ENCODE assay signal across 6 cellular contexts in genomic region chr9:35689351-35689600, GRCh38. TPM values are rescaled to one million over a fixed set of nuclear protein-coding genes. Genes with fewer than 3 reads are reported as not detected.
A peak's percentile ranks its signal among the peaks of the same experiment; 100 is the strongest.
DNase-seq lines count a peak whose midpoint lies in the region; ATAC-seq and TF ChIP-seq lines count a peak whose summit lies in the region.

No MANE protein-coding gene starts in this region.

- no peak overlapping the region for H4K8ac ChIP-seq in neuronal stem cell (ENCODE audit: low read depth, low read length)

- H2AFZ ChIP-seq in neuronal stem cell (ENCODE audit: low read length) = peak overlapping the region; percentile 17

- H3K27ac Mint-ChIP-seq in central memory CD8-positive, alpha-beta T cell (ENCODE audit: low read depth) = no peak overlapping the region

- DNase-seq in HFF-Myc (ENCODE audit: extremely low read depth, low read depth) = no peak
- DNase-seq in central memory CD8-positive, alpha-beta T cell (ENCODE audit: low spot score in 2 of 2) = no peak
- no peak for DNase-seq in neuronal stem cell (ENCODE audit: low spot score)
- DNase-seq in G401 (ENCODE audit: low spot score) = no peak
- no peak for DNase-seq in NCI-H1417 treated with DMSO at 0.1 percent for 48 hours (lab: John Stamatoyannopoulos, UW)

- H2BK120ac ChIP-seq in neuronal stem cell (ENCODE audit: low read depth, low read length) = peak overlapping the region; percentile 75

- peaks cover 8 to 14% of the 10 kb centered on the region in 2 donors for H3K36me3 ChIP-seq in neuronal stem cell (replicated peaks in 1 of 2; ENCODE audit: control insufficient read depth in 2 of 2, insufficient read depth in 2 of 2, low read length in 2 of 2)

- no peaks in the 10 kb centered on the region for H3K9me3 Mint-ChIP-seq in central memory CD8-positive, alpha-beta T cell

- peak overlapping the region; percentile 99 for H3K18ac ChIP-seq in neuronal stem cell (ENCODE audit: low read length)

- H3K79me1 ChIP-seq in neuronal stem cell (ENCODE audit: low read depth, low read length) = peaks cover 6% of the 10 kb centered on the region

- no CpG with 5 or more reads among the region's 7 CpGs for WGBS in neuronal stem cell (ENCODE audit: extremely low coverage in 2 of 2, insufficient read length in 2 of 2, insufficient replicate concordance in 1 of 2), 2 donors

- H3K4me2 ChIP-seq in neuronal stem cell (ENCODE audit: insufficient read depth, low read length, poor library complexity, severe bottlenecking) = peak overlapping the region; percentile 88

- H3K36me3 Mint-ChIP-seq in central memory CD8-positive, alpha-beta T cell (ENCODE audit: insufficient read depth) = peaks cover 7% of the 10 kb centered on the region

- H3K27me3 Mint-ChIP-seq in central memory CD8-positive, alpha-beta T cell = no peaks in the 10 kb centered on the region

- in situ Hi-C loops in G401 (cut with HindIII; ENCODE audit: low sequenced_read_pairs) = no loop called here

- no peak for ATAC-seq in central memory CD8-positive, alpha-beta T cell (replicated peaks; ENCODE audit: extremely low read depth, poor library complexity, severe bottlenecking)
- no peak for ATAC-seq in activated CD4-positive, CD25-positive, alpha-beta regulatory T cell treated with anti-CD3 and anti-CD28 coated beads, Interleukin-2, amount 50 U/mL, for 24 hours

- H2BK5ac ChIP-seq in neuronal stem cell (ENCODE audit: low read length) = peak overlapping the region; percentile 91

- no peak for TF ChIP-seq CTCF in HFF-Myc (IDR thresholded peaks at IDR 0.05; ENCODE audit: low read depth, low read length, missing control alignments)

- H3K4ac ChIP-seq in neuronal stem cell (ENCODE audit: low read length) = peak overlapping the region; percentile 100

- peak overlapping the region; percentile 79 for H2BK12ac ChIP-seq in neuronal stem cell (ENCODE audit: low read length)

- peak overlapping the region; percentile 98 for H3K9ac ChIP-seq in neuronal stem cell (ENCODE audit: low read depth, low read length, poor library complexity)

- H4K91ac ChIP-seq in neuronal stem cell (ENCODE audit: low read depth, low read length, poor library complexity) = no peak overlapping the region

- H3K4me1 Mint-ChIP-seq in central memory CD8-positive, alpha-beta T cell = peaks cover 27% of the 10 kb centered on the region

- peak overlapping the region; percentile 4 for H3K23ac ChIP-seq in neuronal stem cell (ENCODE audit: low read depth, low read length, poor library complexity)

- peak overlapping the region; percentile 71 for H3K4me3 Mint-ChIP-seq in central memory CD8-positive, alpha-beta T cell

- peaks cover 12 to 21% of the 10 kb centered on the region in 2 donors for H3K4me1 ChIP-seq in neuronal stem cell (ENCODE audit: control insufficient read depth in 2 of 2, insufficient read depth in 1 of 2, low read depth in 1 of 2, low read length in 2 of 2)

- no peaks in the 10 kb centered on the region for H3K27me3 ChIP-seq in neuronal stem cell (ENCODE audit: control insufficient read depth in 3 of 3, insufficient read depth in 3 of 3, low read depth in 1 of 3, low read length in 3 of 3)

- peak overlapping the region; percentile 99 for H3K14ac ChIP-seq in neuronal stem cell (ENCODE audit: low read length)

- H2BK15ac ChIP-seq in neuronal stem cell (ENCODE audit: low read length) = peak overlapping the region; percentile 89

- peak overlapping the region; percentile 100 for H3K4me3 ChIP-seq in HFF-Myc (replicated peaks; ENCODE audit: low read depth, low read length)
- peak overlapping the region in 1 of 2 donors; percentile 86 for H3K4me3 ChIP-seq in neuronal stem cell (ENCODE audit: low read length in 2 of 2)

- peak overlapping the region; percentile 65 for H3K27ac ChIP-seq in neuronal stem cell (replicated peaks; ENCODE audit: low read length)

- H2AK5ac ChIP-seq in neuronal stem cell (ENCODE audit: low read depth, low read length) = peak overlapping the region; percentile 76

- H3K9me3 ChIP-seq in neuronal stem cell (replicated peaks in 1 of 2; ENCODE audit: control insufficient read depth in 2 of 2, insufficient read depth in 1 of 2, low read depth in 1 of 2, low read length in 2 of 2) = no peaks in the 10 kb centered on the region

RNA-seq across cellular contexts. Expression of gene TPM2, which starts 0.4 kb away (rescaled TPM):
- polyA plus RNA-seq in neuronal stem cell (2013, experiment 1 of 2) = 345 TPM
- polyA plus RNA-seq in neuronal stem cell (2013, experiment 2 of 2) = 336 TPM
- total RNA-seq in G401 (2014; rRNA removed; shearing (Covaris generic)) = 439 and 442 TPM in 2 replicates

RNA-seq across cellular contexts. Expression of gene CA9, which starts 15.5 kb away (rescaled TPM):
- polyA plus RNA-seq in neuronal stem cell (2013, experiment 1 of 2) = 1.1 TPM
- polyA plus RNA-seq in neuronal stem cell (2013, experiment 2 of 2) = 1.7 TPM
- 0.86 TPM in 1 of 2 replicates, not detected in the other for total RNA-seq in G401 (2014; rRNA removed; shearing (Covaris generic))

RNA-seq across cellular contexts. Expression of gene ARHGEF39, which starts 24.3 kb away (rescaled TPM):
- 22.9 TPM for polyA plus RNA-seq in neuronal stem cell (2013, experiment 1 of 2)
- 23.5 TPM for polyA plus RNA-seq in neuronal stem cell (2013, experiment 2 of 2)
- total RNA-seq in G401 (2014; rRNA removed; shearing (Covaris generic)) = 12.3 and 12.4 TPM in 2 replicates

RNA-seq across cellular contexts. Expression of gene CCDC107, which starts 31.2 kb away (rescaled TPM):
- 15.3 TPM for polyA plus RNA-seq in neuronal stem cell (2013, experiment 1 of 2)
- polyA plus RNA-seq in neuronal stem cell (2013, experiment 2 of 2) = 15.5 TPM
- total RNA-seq in G401 (2014; rRNA removed; shearing (Covaris generic)) = 7.6 and 19.3 TPM in 2 replicates

RNA-seq across cellular contexts. Expression of gene RMRP, which starts 31.5 kb away (rescaled TPM):
- polyA plus RNA-seq in neuronal stem cell (2013, experiment 1 of 2) = not detected
- polyA plus RNA-seq in neuronal stem cell (2013, experiment 2 of 2) = 4.7 TPM
- 4,372 and 15,582 TPM in 2 replicates for total RNA-seq in G401 (2014; rRNA removed; shearing (Covaris generic))
